In the genomic region with DNA sequence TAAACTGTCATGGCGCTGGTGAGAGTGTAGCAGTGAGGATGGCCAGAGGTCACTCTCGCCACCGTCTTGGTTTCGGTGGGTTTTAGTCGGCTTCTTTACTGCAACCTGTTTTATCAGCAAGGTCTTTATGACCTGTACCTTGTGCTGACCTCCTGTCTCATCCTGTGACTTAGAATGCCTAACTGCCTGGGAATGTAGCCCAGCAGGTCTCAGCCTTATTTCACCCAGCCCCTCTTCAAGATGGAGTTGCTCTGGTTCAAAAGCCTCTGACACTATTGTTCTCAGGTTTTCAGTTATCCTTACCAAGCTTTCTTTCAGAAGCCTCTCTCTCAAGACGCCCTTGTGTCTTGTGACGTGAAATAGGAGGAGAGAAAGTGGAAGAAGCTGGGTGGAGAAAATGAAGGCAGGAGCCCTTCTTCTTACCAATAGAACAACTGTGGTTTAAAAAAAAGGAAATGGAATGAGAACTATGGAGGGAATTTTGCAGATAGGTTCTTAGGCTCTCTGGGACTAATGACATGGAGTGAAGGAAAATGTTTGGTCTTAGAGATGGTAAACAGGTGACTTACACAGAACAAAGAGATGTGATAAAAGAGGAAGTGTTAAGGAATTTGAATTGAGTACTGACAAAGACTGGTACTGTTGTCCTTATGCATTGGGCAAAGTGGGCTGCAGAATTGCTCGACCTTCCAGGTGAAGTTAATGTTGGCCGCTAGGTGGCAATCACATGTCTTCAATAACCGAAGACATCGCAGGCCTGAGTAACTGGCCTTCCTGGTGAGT, we compare ENCODE assay signal across 8 cellular contexts.
DNase-seq lines count a peak whose midpoint lies in the region; ATAC-seq and FAIRE-seq lines count a peak whose summit lies in the region.

No MANE protein-coding gene starts in this region.

- H3K9ac ChIP-seq in GM23248 (peak overlapping the region; percentile 47; the same call in 1 of the 2 replicates), Karpas-422 (ENCODE audit: low read length) (no peak overlapping the region), trophoblast cell (ENCODE audit: low read length) (no peak overlapping the region)

- H3K4me3 ChIP-seq in GM23248 (no peak overlapping the region), Karpas-422 (ENCODE audit: low read length) (no peak overlapping the region), trophoblast cell (ENCODE audit: low read depth, low read length) (no peak overlapping the region)

- H3K23ac ChIP-seq in trophoblast cell (ENCODE audit: low read length), result no peak overlapping the region

- no peak overlapping the region for H4K12ac ChIP-seq in trophoblast cell (ENCODE audit: low read depth, low read length)

- no peak overlapping the region for H3K14ac ChIP-seq in trophoblast cell (ENCODE audit: low read length)

- H3K36me3 ChIP-seq in GM23248 (ENCODE audit: low read depth) (no peaks in the 10 kb centered on the region), Karpas-422 (ENCODE audit: insufficient read depth, low read length) (no peaks in the 10 kb centered on the region), trophoblast cell (ENCODE audit: control insufficient read depth in 1 of 2, insufficient read depth in 2 of 2, low read length in 2 of 2) (no peaks in the 10 kb centered on the region)

- no peak overlapping the region for H4K91ac ChIP-seq in trophoblast cell (ENCODE audit: low read depth, low read length)

- no peaks in the 10 kb centered on the region for H4K20me1 ChIP-seq in GM23248 (ENCODE audit: insufficient read depth)
- H4K20me1 ChIP-seq in Karpas-422 (ENCODE audit: insufficient read depth, low read depth, low read length), result no peaks in the 10 kb centered on the region

- no peak overlapping the region for H2AK5ac ChIP-seq in trophoblast cell (ENCODE audit: low read length)

- H3K18ac ChIP-seq in trophoblast cell (ENCODE audit: low read length), result no peak overlapping the region

- H3K9me3 ChIP-seq in GM23248 (ENCODE audit: low read depth) (no peaks in the 10 kb centered on the region), Karpas-422 (ENCODE audit: low read length) (no peaks in the 10 kb centered on the region), trophoblast cell (ENCODE audit: insufficient read depth, low read depth, low read length) (no peaks in the 10 kb centered on the region)

- no peak overlapping the region for H2BK12ac ChIP-seq in trophoblast cell (ENCODE audit: low read length)

- H2AFZ ChIP-seq in GM23248 (peak overlapping the region; percentile 57), Karpas-422 (ENCODE audit: low read length) (no peak overlapping the region), trophoblast cell (ENCODE audit: insufficient read depth, low read length, poor library complexity) (no peak overlapping the region)

- peaks cover 16% of the 10 kb centered on the region for H3K79me1 ChIP-seq in trophoblast cell (ENCODE audit: low read length)

- peak; percentile 65 for FAIRE-seq in G401.6 (lab: Jason Lieb, UNC)

- DNase-seq in GM23248 (peak; percentile 95), Karpas-422 (peak; percentile 86), RKO (ENCODE audit: low spot score) (peak; percentile 85), germinal center (ENCODE audit: low spot score) (peak; percentile 60), trophoblast cell (peak; percentile 85 to 97)
- peak; percentile 74 for DNase-seq in activated effector memory CD4-positive, alpha-beta T cell treated with anti-CD3 and anti-CD28 coated beads, Interleukin-2, amount 50 U/mL, for 16 hours

- H3K27me3 ChIP-seq in GM23248 (replicated peaks; ENCODE audit: insufficient read depth), result no peaks in the 10 kb centered on the region
- no peaks in the 10 kb centered on the region for H3K27me3 ChIP-seq in Karpas-422 (ENCODE audit: low read length)
- H3K27me3 ChIP-seq in trophoblast cell (ENCODE audit: insufficient read depth, low read length), result no peaks in the 10 kb centered on the region

- no peak overlapping the region for H3K4me2 ChIP-seq in GM23248 (ENCODE audit: unreplicated experiment)
- H3K4me2 ChIP-seq in Karpas-422 (ENCODE audit: low read depth, low read length, poor library complexity, severe bottlenecking), result no peak overlapping the region
- no peak overlapping the region for H3K4me2 ChIP-seq in trophoblast cell (ENCODE audit: low read length)

- peaks cover 23% of the 10 kb centered on the region for H3F3A ChIP-seq in GM23248 (ENCODE audit: insufficient read depth)

- H2BK120ac ChIP-seq in trophoblast cell (ENCODE audit: insufficient read depth, low read length, poor library complexity), result no peak overlapping the region

- peak overlapping the region; percentile 67 for H3K27ac ChIP-seq in GM23248
- H3K27ac ChIP-seq in Karpas-422 (ENCODE audit: low read length), result no peak overlapping the region
- peak overlapping the region; percentile 88 for H3K27ac ChIP-seq in trophoblast cell (ENCODE audit: low read depth, low read length)

- in situ Hi-C loops in GM23248 (cut with MboI), result no loop called here

- no peaks in the 10 kb centered on the region for H3K9me2 ChIP-seq in GM23248 (ENCODE audit: insufficient read depth)
- no peaks in the 10 kb centered on the region for H3K9me2 ChIP-seq in Karpas-422 (replicated peaks; ENCODE audit: insufficient read depth, low read length)

- H3K4me1 ChIP-seq in GM23248 (ENCODE audit: insufficient read depth), result peaks cover 34% of the 10 kb centered on the region
- no peaks in the 10 kb centered on the region for H3K4me1 ChIP-seq in Karpas-422 (ENCODE audit: low read length)
- peaks cover 8% of the 10 kb centered on the region in 2 experiments for H3K4me1 ChIP-seq in trophoblast cell (ENCODE audit: control insufficient read depth in 1 of 2, insufficient read depth in 2 of 2, low read length in 2 of 2)

- no peak overlapping the region for H3K4ac ChIP-seq in trophoblast cell (ENCODE audit: low read depth, low read length)

- H4K8ac ChIP-seq in trophoblast cell (ENCODE audit: low read depth, low read length), result no peak overlapping the region

- 38 to 39% methylated on average over 11 of the region's 11 CpGs for WGBS in GM23248 (ENCODE audit: low coverage in 1 of 2, low lambda C conversion rate in 2 of 2, missing lambda C conversion rate in 2 of 2), 2 experiments
- no CpG with 5 or more reads among the region's 11 CpGs for WGBS in trophoblast cell (ENCODE audit: extremely low coverage, insufficient coverage, insufficient read length)

- no peak for ATAC-seq in GM18519 (IDR thresholded peaks at IDR 0.05; ENCODE audit: low FRiP score, unreplicated experiment)

- peak overlapping the region; percentile 78 for H2BK5ac ChIP-seq in trophoblast cell (ENCODE audit: low read depth, low read length, poor library complexity)

- H3K79me2 ChIP-seq in GM23248 (ENCODE audit: insufficient read depth) (no peaks in the 10 kb centered on the region), Karpas-422 (ENCODE audit: low read length) (no peaks in the 10 kb centered on the region), trophoblast cell (ENCODE audit: control insufficient read depth, insufficient read depth, low read length, poor library complexity) (peaks cover 2% of the 10 kb centered on the region)
